In the genomic region with DNA sequence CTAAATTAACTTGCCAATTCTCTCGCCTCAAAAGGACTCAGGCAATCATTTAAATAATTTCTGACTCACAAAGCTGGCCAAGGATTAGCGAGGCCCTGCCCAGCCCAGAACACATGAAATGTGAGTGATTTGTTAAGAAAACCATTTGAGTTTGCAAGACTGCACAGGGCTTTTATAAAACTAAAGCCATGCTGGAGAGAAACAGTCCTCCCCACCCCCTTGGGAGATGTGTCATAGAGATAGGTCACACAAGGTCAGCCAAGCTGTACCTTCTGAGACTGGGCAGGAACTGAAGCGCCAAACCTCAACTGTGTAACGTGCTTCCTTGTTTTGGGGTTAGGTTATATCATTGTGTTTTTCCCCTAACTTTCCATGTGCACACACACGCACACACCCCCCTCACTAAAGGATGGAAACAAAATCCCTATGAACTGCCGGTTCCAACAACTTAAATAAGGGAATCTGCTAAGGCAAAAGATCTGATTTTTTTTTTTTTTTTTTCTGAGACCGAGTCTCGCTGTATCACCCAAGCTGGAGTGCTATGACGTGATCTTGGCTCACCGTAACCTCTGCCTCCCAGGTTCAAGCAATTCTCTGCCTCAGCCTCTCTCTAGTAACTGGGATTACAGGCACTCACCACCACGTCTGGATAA, we compare ENCODE assay signal across 8 cellular contexts. TPM values are rescaled to one million over a fixed set of nuclear protein-coding genes. Genes with fewer than 3 reads are reported as not detected.
DNase-seq lines count a peak whose midpoint lies in the region; ATAC-seq lines count a peak whose summit lies in the region.

No MANE protein-coding gene starts in this region.

- peaks cover 10 to 16% of the 10 kb centered on the region in 2 donors for H3K4me1 Mint-ChIP-seq in stimulated activated naive B cell treated with anti-CD40 and anti-IgM and Interleukin-4, amounts not matched to agents 10 μg/mL and 1 μg/mL and 100 μg/mL, for 72 hours

- H3K36me3 Mint-ChIP-seq in stimulated activated naive B cell treated with anti-CD40 and anti-IgM and Interleukin-4, amounts not matched to agents 10 μg/mL and 1 μg/mL and 100 μg/mL, for 72 hours: no peaks in the 10 kb centered on the region

- ATAC-seq in GM19467 (IDR thresholded peaks at IDR 0.05; ENCODE audit: unreplicated experiment) (peak; percentile 94), HG03439 (IDR thresholded peaks at IDR 0.05; ENCODE audit: unreplicated experiment) (peak; percentile 99), left ventricle myocardium superior (peak; percentile 93)
- peak; percentile 100 for ATAC-seq in stimulated activated naive B cell treated with anti-CD40 and anti-IgM and Interleukin-4, amounts not matched to agents 10 μg/mL and 1 μg/mL and 100 μg/mL, for 72 hours (replicated peaks)

- intact Hi-C loops in left ventricle myocardium superior (cut with micrococcal nuclease): loop anchor here (10.0 kb wide), 1 partner anchor 74 kb away; no protein-coding TSS in a partner anchor

- DNase-seq in COLO829 (ENCODE audit: low spot score) (peak; percentile 56), T1000 (lab: John Stamatoyannopoulos, UW) (peak; percentile 47), left ventricle myocardium superior (peak; percentile 55), DMS153 treated with DMSO at 0.1 percent for 48 hours (lab: John Stamatoyannopoulos, UW; ENCODE audit: unreplicated experiment) (no peak), NCI-H1105 treated with DMSO at 0.1 percent for 48 hours (lab: John Stamatoyannopoulos, UW) (no peak)
- DNase-seq in stimulated activated naive B cell treated with anti-CD40 and anti-IgM and Interleukin-4, amounts not matched to agents 10 μg/mL and 1 μg/mL and 100 μg/mL, for 72 hours: peak; percentile 85

- peak overlapping the region; percentile 39 to 51 for H3K4me3 Mint-ChIP-seq in stimulated activated naive B cell treated with anti-CD40 and anti-IgM and Interleukin-4, amounts not matched to agents 10 μg/mL and 1 μg/mL and 100 μg/mL, for 72 hours

- H3K27ac Mint-ChIP-seq in stimulated activated naive B cell treated with anti-CD40 and anti-IgM and Interleukin-4, amounts not matched to agents 10 μg/mL and 1 μg/mL and 100 μg/mL, for 72 hours: peak overlapping the region; percentile 86

- no peaks in the 10 kb centered on the region for H3K9me3 Mint-ChIP-seq in stimulated activated naive B cell treated with anti-CD40 and anti-IgM and Interleukin-4, amounts not matched to agents 10 μg/mL and 1 μg/mL and 100 μg/mL, for 72 hours

- peaks cover 27 to 39% of the 10 kb centered on the region in 2 donors for H3K27me3 Mint-ChIP-seq in stimulated activated naive B cell treated with anti-CD40 and anti-IgM and Interleukin-4, amounts not matched to agents 10 μg/mL and 1 μg/mL and 100 μg/mL, for 72 hours

RNA-seq across cellular contexts. Expression of a gene that starts 8.1 kb away (rescaled TPM):
- total RNA-seq in left ventricle myocardium superior: not detected

Comparison
In these comparisons a context has a peak if more than half of its experiments do, and no peak if none do; other contexts are left out.
1. DNase-seq: peak in COLO829 (single experiment), T1000 (single experiment), left ventricle myocardium superior (single experiment) and stimulated activated naive B cell treated with anti-CD40 and anti-IgM and Interleukin-4, amounts not matched to agents 10 μg/mL and 1 μg/mL and 100 μg/mL, for 72 hours (single experiment); none in DMS153 treated with DMSO at 0.1 percent for 48 hours (single experiment) and NCI-H1105 treated with DMSO at 0.1 percent for 48 hours (single experiment).
2. Peak in every context shown above with its lines, with median percentiles within 50 percentile points of each other: ATAC-seq.